34 cellular contexts compared by ENCODE assay signal in genomic region chr10:126519992-126520391, GRCh38.
"Had no signal": no experiment of that assay in that cellular context is flagged by ENCODE, and none has a peak within 500 bp of the region (broad histone marks: within the 10 kb centered on the region; RNA-seq: fewer than 3 reads in every experiment).

No MANE protein-coding gene starts in this region.

- H3K4me3 Mint-ChIP-seq: activated CD4-positive, alpha-beta memory T cell treated with anti-CD3 and anti-CD28 coated beads for 36 hours; activated CD4-positive, alpha-beta T cell treated with anti-CD3 and anti-CD28 coated beads for 36 hours; activated CD4-positive, alpha-beta T cell treated with anti-CD3 and anti-CD28 coated beads, Interleukin-2, amount 10 ng/mL, durations not matched to agents 24 days and 14 days; activated CD8-positive, alpha-beta memory T cell treated with anti-CD3 and anti-CD28 coated beads, Interleukin-2, amount 10 ng/mL, durations not matched to agents 7 days and 5 days; activated CD8-positive, alpha-beta T cell treated with anti-CD3 and anti-CD28 coated beads, Interleukin-2, amount 10 ng/mL, durations not matched to agents 7 days and 5 days; activated naive CD4-positive, alpha-beta T cell treated with anti-CD3 and anti-CD28 coated beads, Interleukin-2, amount 10 ng/mL, durations not matched to agents 7 days and 5 days; activated naive CD8-positive, alpha-beta T cell treated with anti-CD3 and anti-CD28 coated beads, Interleukin-2, amount 10 ng/mL, durations not matched to agents 7 days and 5 days; activated T-helper 1 cell treated with anti-CD3 and anti-CD28 coated beads, Interleukin-12 subunit alpha, Interleukin-12 subunit beta, Interleukin-2, Interleukin-4 antibody, amounts not matched to agents 30 ng/mL and 10 ng/mL and 1 ng/mL, durations not matched to agents 14 hours and 24 hours and 36 hours; brain; T-helper 17 cell; T-helper 2 cell treated with Interferon-gamma antibody and Interleukin-4, amounts not matched to agents 5 μg/mL and 100 μg/mL, for 36 hours had no signal

- H3K27ac Mint-ChIP-seq: activated CD4-positive, alpha-beta memory T cell treated with anti-CD3 and anti-CD28 coated beads for 36 hours; activated CD4-positive, alpha-beta T cell treated with anti-CD3 and anti-CD28 coated beads for 36 hours; activated CD4-positive, alpha-beta T cell treated with anti-CD3 and anti-CD28 coated beads, Interleukin-2, amount 10 ng/mL, durations not matched to agents 24 days and 14 days; activated CD8-positive, alpha-beta memory T cell treated with anti-CD3 and anti-CD28 coated beads, Interleukin-2, amount 10 ng/mL, durations not matched to agents 7 days and 5 days; activated CD8-positive, alpha-beta T cell treated with anti-CD3 and anti-CD28 coated beads, Interleukin-2, amount 10 ng/mL, durations not matched to agents 7 days and 5 days; activated naive CD4-positive, alpha-beta T cell treated with anti-CD3 and anti-CD28 coated beads, Interleukin-2, amount 10 ng/mL, durations not matched to agents 7 days and 5 days; activated naive CD4-positive, alpha-beta T cell treated with anti-CD3 and anti-CD28 coated beads, Interleukin-2, amount 50 U/mL, for 72 hours; activated naive CD8-positive, alpha-beta T cell treated with anti-CD3 and anti-CD28 coated beads, Interleukin-2, amount 10 ng/mL, durations not matched to agents 7 days and 5 days; activated T-helper 1 cell treated with anti-CD3 and anti-CD28 coated beads, Interleukin-12 subunit alpha, Interleukin-12 subunit beta, Interleukin-2, Interleukin-4 antibody, amounts not matched to agents 30 ng/mL and 10 ng/mL and 1 ng/mL, durations not matched to agents 14 hours and 24 hours and 36 hours; activated T-helper 2 cell treated with anti-CD3 and anti-CD28 coated beads, Interferon-gamma antibody, Interleukin-2, Interleukin-4, amounts not matched to agents 10 μg/mL and 5 μg/mL and 100 μg/mL, durations not matched to agents 14 hours and 24 hours and 36 hours; brain; T-helper 17 cell; T-helper 2 cell treated with Interferon-gamma antibody and Interleukin-4, amounts not matched to agents 5 μg/mL and 100 μg/mL, for 36 hours had no signal

- H3K36me3 ChIP-seq: ascending aorta, breast epithelium, cardiac muscle cell, colonic mucosa, esophagus muscularis mucosa, gastrocnemius medialis, heart left ventricle, WERI-Rb-1 had no signal

- H3K4me1 ChIP-seq: ascending aorta, breast epithelium, colonic mucosa, esophagus muscularis mucosa, foreskin keratinocyte, gastrocnemius medialis, heart left ventricle had no signal

- DNase-seq: activated CD4-positive, alpha-beta memory T cell treated with anti-CD3 and anti-CD28 coated beads for 36 hours; activated CD4-positive, alpha-beta T cell treated with anti-CD3 and anti-CD28 coated beads for 36 hours; activated CD4-positive, alpha-beta T cell treated with anti-CD3 and anti-CD28 coated beads, Interleukin-2, amount 10 ng/mL, durations not matched to agents 24 days and 14 days; activated CD4-positive, CD25-positive, alpha-beta regulatory T cell; activated CD4-positive, CD25-positive, alpha-beta regulatory T cell treated with anti-CD3 and anti-CD28 coated beads, Interleukin-2, amount 50 U/mL, for 72 hours; activated CD8-positive, alpha-beta memory T cell treated with anti-CD3 and anti-CD28 coated beads, Interleukin-2, amount 10 ng/mL, durations not matched to agents 7 days and 5 days; activated CD8-positive, alpha-beta memory T cell treated with anti-CD3 and anti-CD28 coated beads, Interleukin-2, amount 50 U/mL, for 4 hours; activated CD8-positive, alpha-beta T cell treated with anti-CD3 and anti-CD28 coated beads, Interleukin-2, amount 10 ng/mL, durations not matched to agents 7 days and 5 days; activated effector memory CD4-positive, alpha-beta T cell treated with anti-CD3 and anti-CD28 coated beads, Interleukin-2, amount 50 U/mL, for 16 hours; activated naive CD4-positive, alpha-beta T cell treated with anti-CD3 and anti-CD28 coated beads, Interleukin-2, amount 10 ng/mL, durations not matched to agents 7 days and 5 days; activated naive CD8-positive, alpha-beta T cell treated with anti-CD3 and anti-CD28 coated beads, Interleukin-2, amount 10 ng/mL, durations not matched to agents 7 days and 5 days; activated T-cell treated with anti-CD3 and anti-CD28 coated beads, Interleukin-2, amount 50 U/mL, for 1 hour; activated T-cell treated with anti-CD3 and anti-CD28 coated beads, Interleukin-2, amount 50 U/mL, for 48 hours; cerebellar nuclear complex; colonic mucosa; effector memory CD4-positive, alpha-beta T cell; erythroblast; foreskin keratinocyte; gastrocnemius medialis; glutamatergic neuron; heart left ventricle; T-helper 1 cell; T-helper 17 cell; T1000; WERI-Rb-1 had no signal

- H3K9me3 Mint-ChIP-seq: activated CD4-positive, alpha-beta T cell treated with anti-CD3 and anti-CD28 coated beads, Interleukin-2, amount 10 ng/mL, durations not matched to agents 24 days and 14 days; activated naive CD4-positive, alpha-beta T cell treated with anti-CD3 and anti-CD28 coated beads, Interleukin-2, amount 50 U/mL, for 72 hours; activated naive CD8-positive, alpha-beta T cell treated with anti-CD3 and anti-CD28 coated beads, Interleukin-2, amount 10 ng/mL, durations not matched to agents 7 days and 5 days; activated T-helper 1 cell treated with anti-CD3 and anti-CD28 coated beads, Interleukin-12 subunit alpha, Interleukin-12 subunit beta, Interleukin-2, Interleukin-4 antibody, amounts not matched to agents 30 ng/mL and 10 ng/mL and 1 ng/mL, durations not matched to agents 14 hours and 24 hours and 36 hours; activated T-helper 2 cell treated with anti-CD3 and anti-CD28 coated beads, Interferon-gamma antibody, Interleukin-2, Interleukin-4, amounts not matched to agents 10 μg/mL and 5 μg/mL and 100 μg/mL, durations not matched to agents 14 hours and 24 hours and 36 hours; T-helper 2 cell treated with Interferon-gamma antibody and Interleukin-4, amounts not matched to agents 5 μg/mL and 100 μg/mL, for 36 hours had no signal

- H3K27me3 Mint-ChIP-seq: activated CD4-positive, alpha-beta memory T cell treated with anti-CD3 and anti-CD28 coated beads for 36 hours; activated CD4-positive, alpha-beta T cell treated with anti-CD3 and anti-CD28 coated beads for 36 hours; activated CD4-positive, alpha-beta T cell treated with anti-CD3 and anti-CD28 coated beads, Interleukin-2, amount 10 ng/mL, durations not matched to agents 24 days and 14 days; activated CD8-positive, alpha-beta memory T cell treated with anti-CD3 and anti-CD28 coated beads, Interleukin-2, amount 10 ng/mL, durations not matched to agents 7 days and 5 days; activated naive CD4-positive, alpha-beta T cell treated with anti-CD3 and anti-CD28 coated beads, Interleukin-2, amount 10 ng/mL, durations not matched to agents 7 days and 5 days; activated naive CD8-positive, alpha-beta T cell treated with anti-CD3 and anti-CD28 coated beads, Interleukin-2, amount 10 ng/mL, durations not matched to agents 7 days and 5 days; T-helper 17 cell had no signal

- H3K27me3 ChIP-seq: ascending aorta, breast epithelium, colonic mucosa, esophagus muscularis mucosa, foreskin keratinocyte, gastrocnemius medialis had no signal

- H3K9me3 ChIP-seq: ascending aorta, breast epithelium, colonic mucosa, esophagus muscularis mucosa, gastrocnemius medialis, heart left ventricle had no signal

- H3K27ac ChIP-seq: ascending aorta, breast epithelium, cardiac muscle cell, colonic mucosa, esophagus muscularis mucosa, foreskin keratinocyte, gastrocnemius medialis, heart left ventricle, WERI-Rb-1 had no signal

- ATAC-seq: activated CD4-positive, alpha-beta T cell treated with anti-CD3 and anti-CD28 coated beads for 36 hours; activated CD8-positive, alpha-beta memory T cell treated with anti-CD3 and anti-CD28 coated beads, Interleukin-2, amount 10 ng/mL, durations not matched to agents 7 days and 5 days; activated CD8-positive, alpha-beta T cell treated with anti-CD3 and anti-CD28 coated beads, Interleukin-2, amount 10 ng/mL, durations not matched to agents 7 days and 5 days; activated naive CD4-positive, alpha-beta T cell treated with anti-CD3 and anti-CD28 coated beads, Interleukin-2, amount 50 U/mL, for 72 hours; foreskin keratinocyte; gastrocnemius medialis; heart left ventricle; T-helper 17 cell had no signal

- H3K4me1 Mint-ChIP-seq: activated CD4-positive, alpha-beta T cell treated with anti-CD3 and anti-CD28 coated beads for 36 hours; activated CD4-positive, alpha-beta T cell treated with anti-CD3 and anti-CD28 coated beads, Interleukin-2, amount 10 ng/mL, durations not matched to agents 24 days and 14 days; activated CD8-positive, alpha-beta memory T cell treated with anti-CD3 and anti-CD28 coated beads, Interleukin-2, amount 10 ng/mL, durations not matched to agents 7 days and 5 days; activated naive CD4-positive, alpha-beta T cell treated with anti-CD3 and anti-CD28 coated beads, Interleukin-2, amount 10 ng/mL, durations not matched to agents 7 days and 5 days; activated naive CD8-positive, alpha-beta T cell treated with anti-CD3 and anti-CD28 coated beads, Interleukin-2, amount 10 ng/mL, durations not matched to agents 7 days and 5 days; T-helper 17 cell had no signal

- H3K4me3 ChIP-seq: ascending aorta, breast epithelium, cardiac muscle cell, colonic mucosa, esophagus muscularis mucosa, gastrocnemius medialis, heart left ventricle had no signal

- H3K36me3 Mint-ChIP-seq: activated CD4-positive, alpha-beta memory T cell treated with anti-CD3 and anti-CD28 coated beads for 36 hours; activated CD8-positive, alpha-beta memory T cell treated with anti-CD3 and anti-CD28 coated beads, Interleukin-2, amount 10 ng/mL, durations not matched to agents 7 days and 5 days; activated naive CD4-positive, alpha-beta T cell treated with anti-CD3 and anti-CD28 coated beads, Interleukin-2, amount 10 ng/mL, durations not matched to agents 7 days and 5 days; activated naive CD4-positive, alpha-beta T cell treated with anti-CD3 and anti-CD28 coated beads, Interleukin-2, amount 50 U/mL, for 72 hours; activated naive CD8-positive, alpha-beta T cell treated with anti-CD3 and anti-CD28 coated beads, Interleukin-2, amount 10 ng/mL, durations not matched to agents 7 days and 5 days; brain had no signal
